39 cellular contexts compared by ENCODE assay signal in genomic region chr4:174910271-174910670, GRCh38. TPM values are rescaled to one million over a fixed set of nuclear protein-coding genes. Genes with fewer than 3 reads are reported as not detected.
"Had no signal": no experiment of that assay in that cellular context is flagged by ENCODE, and none has a peak within 500 bp of the region (broad histone marks: within the 10 kb centered on the region; RNA-seq: fewer than 3 reads in every experiment).

No MANE protein-coding gene starts in this region.

- FAIRE-seq: astrocyte, TTC549 had no signal

- H3K4me3 Mint-ChIP-seq: activated T-cell treated with anti-CD3 and anti-CD28 coated beads, Interleukin-2, amount 50 U/mL, for 4 hours; activated T-helper 17 cell treated with anti-CD3 and anti-CD28 coated beads, Interleukin-2, amount 50 U/mL, for 72 hours; nephron had no signal

- H3K36me3 ChIP-seq: brain microvascular endothelial cell, esophagus squamous epithelium, heart right ventricle, neutrophil, right lobe of liver, transverse colon had no signal

- H3K27me3 Mint-ChIP-seq: activated T-helper 17 cell treated with anti-CD3 and anti-CD28 coated beads, Interleukin-2, amount 50 U/mL, for 72 hours; progenitor cell of endocrine pancreas had no signal

- H3K27me3 ChIP-seq: brain microvascular endothelial cell, esophagus squamous epithelium, heart right ventricle, neutrophil, right lobe of liver, testis, transverse colon had no signal

- H3K9me3 ChIP-seq: esophagus squamous epithelium, neutrophil, right lobe of liver, testis, transverse colon had no signal

- H3K4me1 ChIP-seq: esophagus squamous epithelium, heart right ventricle, right lobe of liver, testis, transverse colon had no signal

- H3K27ac ChIP-seq: brain microvascular endothelial cell, epithelial cell of prostate, esophagus squamous epithelium, heart right ventricle, neutrophil, right lobe of liver, testis, transverse colon, VCaP had no signal

- H3K4me3 ChIP-seq: esophagus squamous epithelium, heart right ventricle, mucosa of descending colon, right lobe of liver, testis, transverse colon had no signal

- DNase-seq: activated CD4-positive, alpha-beta T cell treated with anti-CD3 and anti-CD28 coated beads for 48 hours; activated CD4-positive, alpha-beta T cell treated with anti-CD3 and anti-CD28 coated beads, Interleukin-2, amount 50 U/mL, for 48 hours; activated CD8-positive, alpha-beta memory T cell treated with anti-CD3 and anti-CD28 coated beads, Interleukin-2, amount 50 U/mL, for 4 hours; activated gamma-delta T cell treated with Interleukin-2 at 50 U/mL for 16 hours; activated naive CD4-positive, alpha-beta T cell treated with anti-CD3 and anti-CD28 coated beads, Interleukin-2, amount 50 U/mL, for 16 hours; activated T-cell treated with anti-CD3 and anti-CD28 coated beads, Interleukin-2, amount 50 U/mL, for 4 hours; amniotic stem cell; brain microvascular endothelial cell; caudate nucleus; esophagus squamous epithelium; foreskin melanocyte; heart right ventricle; mucosa of descending colon; right lobe of liver; stimulated activated CD4-positive, alpha-beta T cell treated with anti-CD3 and anti-CD28 coated beads, Interleukin-2, amount 100 ng/mL, for 48 hours; stimulated activated naive CD8-positive, alpha-beta T cell treated with anti-CD3 and anti-CD28 coated beads, Interleukin-15, Interleukin-2, amounts not matched to agents 100 U/mL and 50 U/mL, for 24 hours; T-helper 9 cell; testis; transverse colon had no signal

- H3K4me1 Mint-ChIP-seq: activated T-helper 17 cell treated with anti-CD3 and anti-CD28 coated beads, Interleukin-2, amount 50 U/mL, for 72 hours; nephron had no signal

- ATAC-seq: activated CD4-positive, CD25-positive, alpha-beta regulatory T cell treated with anti-CD3 and anti-CD28 coated beads, Interleukin-2, amount 50 U/mL, for 24 hours; activated T-cell treated with anti-CD3 and anti-CD28 coated beads, Interleukin-2, amount 50 U/mL, for 4 hours; activated T-helper 17 cell treated with anti-CD3 and anti-CD28 coated beads, Interleukin-2, amount 50 U/mL, for 72 hours; heart right ventricle; mucosa of descending colon; right lobe of liver; stimulated activated naive CD8-positive, alpha-beta T cell treated with anti-CD3 and anti-CD28 coated beads, Interleukin-15, Interleukin-2, amounts not matched to agents 100 U/mL and 50 U/mL, for 24 hours had no signal

- H3K27ac Mint-ChIP-seq: activated T-helper 17 cell treated with anti-CD3 and anti-CD28 coated beads, Interleukin-2, amount 50 U/mL, for 72 hours; nephron; progenitor cell of endocrine pancreas had no signal

RNA-seq across cellular contexts. Expression of gene ADAM29, which starts 7.9 kb away (rescaled TPM):
- total RNA-seq: activated CD8-positive, alpha-beta memory T cell treated with anti-CD3 and anti-CD28 coated beads for 36 hours; activated T-cell treated with anti-CD3 and anti-CD28 coated beads, Interleukin-2, amount 50 U/mL, for 4 hours; activated T-helper 17 cell treated with anti-CD3 and anti-CD28 coated beads, Interleukin-2, amount 50 U/mL, for 72 hours; astrocyte; chondrocyte; esophagus squamous epithelium; glomerular endothelial cell; heart right ventricle; kidney epithelial cell; lower leg skin; mesenteric fat pad; mucosa of descending colon; myocyte; osteocyte; progenitor cell of endocrine pancreas; renal cortical epithelial cell; right lobe of liver; skeletal muscle tissue; transverse colon; urinary bladder had no signal
- polyA plus RNA-seq: heart right ventricle, urinary bladder had no signal
